Comparison of ENCODE assay signal across 13 cellular contexts in the genomic region with DNA sequence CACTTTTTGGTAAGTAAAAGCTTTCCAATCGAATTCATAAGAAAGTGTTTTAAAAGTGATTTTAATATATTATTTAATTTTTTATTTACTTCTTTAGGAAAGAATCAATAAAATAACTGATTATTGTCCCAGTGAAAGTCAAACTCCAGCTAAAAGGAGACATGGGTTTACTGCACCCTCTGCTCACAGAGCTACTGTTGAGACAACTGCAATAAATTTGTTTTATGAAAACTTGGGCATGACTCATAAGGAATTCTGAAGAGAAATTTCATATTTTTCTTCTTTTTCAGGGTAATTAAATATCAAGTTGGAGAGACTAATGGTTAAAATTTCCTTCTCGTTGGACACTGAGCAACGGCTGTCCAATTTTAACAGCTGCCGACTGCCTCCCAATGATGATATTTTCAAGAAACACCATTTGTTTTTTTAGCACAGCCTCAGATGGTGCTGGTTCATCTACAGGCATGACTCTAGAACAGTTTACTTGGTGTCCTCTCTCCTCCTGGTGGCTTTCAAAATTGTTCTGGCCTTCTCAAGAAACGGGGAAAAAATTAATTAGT.
"Had no signal": no experiment of that assay in that cellular context is flagged by ENCODE, and none has a peak within 500 bp of the region (broad histone marks: within the 10 kb centered on the region; RNA-seq: fewer than 3 reads in every experiment).

No MANE protein-coding gene starts in this region.

- H3K27ac Mint-ChIP-seq: activated CD8-positive, alpha-beta T cell treated with anti-CD3 and anti-CD28 coated beads, Interleukin-2, amount 10 ng/mL, durations not matched to agents 7 days and 5 days; activated naive CD4-positive, alpha-beta T cell treated with anti-CD3 and anti-CD28 coated beads for 36 hours; activated T-helper 17 cell treated with anti-CD3 and anti-CD28 coated beads, Interleukin-2, amount 50 U/mL, for 72 hours; natural killer cell treated with Interleukin-12 subunit alpha and Interleukin-12 subunit beta and Interleukin-15 and Interleukin-18, amount 100 ng/mL, for 72 hours had no signal

- H3K9me3 ChIP-seq: thyroid gland, uterus had no signal

- H3K4me3 ChIP-seq: coronary artery, skin epidermis, thyroid gland, uterus had no signal

- DNase-seq: activated CD4-positive, alpha-beta T cell treated with anti-CD3 and anti-CD28 coated beads for 48 hours; activated CD8-positive, alpha-beta T cell treated with anti-CD3 and anti-CD28 coated beads, Interleukin-2, amount 10 ng/mL, durations not matched to agents 7 days and 5 days; activated naive CD4-positive, alpha-beta T cell treated with anti-CD3 and anti-CD28 coated beads for 36 hours; caudate nucleus; effector CD8-positive, alpha-beta T cell; thyroid gland; uterus had no signal

- H3K4me1 Mint-ChIP-seq: activated T-helper 17 cell treated with anti-CD3 and anti-CD28 coated beads, Interleukin-2, amount 50 U/mL, for 72 hours had no signal

- H3K4me1 ChIP-seq: thyroid gland, uterus had no signal

- H3K27ac ChIP-seq: coronary artery, epithelial cell of prostate, skin epidermis, thyroid gland, uterus, VCaP had no signal

- ATAC-seq: activated CD8-positive, alpha-beta T cell treated with anti-CD3 and anti-CD28 coated beads, Interleukin-2, amount 10 ng/mL, durations not matched to agents 7 days and 5 days; activated T-helper 17 cell treated with anti-CD3 and anti-CD28 coated beads, Interleukin-2, amount 50 U/mL, for 72 hours; natural killer cell treated with Interleukin-12 subunit alpha and Interleukin-12 subunit beta and Interleukin-15 and Interleukin-18, amount 100 ng/mL, for 72 hours had no signal

- H3K4me3 Mint-ChIP-seq: activated CD8-positive, alpha-beta T cell treated with anti-CD3 and anti-CD28 coated beads, Interleukin-2, amount 10 ng/mL, durations not matched to agents 7 days and 5 days; activated naive CD4-positive, alpha-beta T cell treated with anti-CD3 and anti-CD28 coated beads for 36 hours; activated T-helper 17 cell treated with anti-CD3 and anti-CD28 coated beads, Interleukin-2, amount 50 U/mL, for 72 hours; natural killer cell treated with Interleukin-12 subunit alpha and Interleukin-12 subunit beta and Interleukin-15 and Interleukin-18, amount 100 ng/mL, for 72 hours had no signal

- H3K36me3 Mint-ChIP-seq: natural killer cell treated with Interleukin-12 subunit alpha and Interleukin-12 subunit beta and Interleukin-15 and Interleukin-18, amount 100 ng/mL, for 72 hours had no signal

- H3K27me3 Mint-ChIP-seq: natural killer cell treated with Interleukin-12 subunit alpha and Interleukin-12 subunit beta and Interleukin-15 and Interleukin-18, amount 100 ng/mL, for 72 hours had no signal

- H3K36me3 ChIP-seq: thyroid gland, uterus had no signal

- H3K9me3 Mint-ChIP-seq: activated naive CD4-positive, alpha-beta T cell treated with anti-CD3 and anti-CD28 coated beads for 36 hours; activated T-helper 17 cell treated with anti-CD3 and anti-CD28 coated beads, Interleukin-2, amount 50 U/mL, for 72 hours; natural killer cell treated with Interleukin-12 subunit alpha and Interleukin-12 subunit beta and Interleukin-15 and Interleukin-18, amount 100 ng/mL, for 72 hours had no signal

- H3K27me3 ChIP-seq: thyroid gland, uterus had no signal
